Comparison of ENCODE assay signal across 9 cellular contexts in the genomic region with DNA sequence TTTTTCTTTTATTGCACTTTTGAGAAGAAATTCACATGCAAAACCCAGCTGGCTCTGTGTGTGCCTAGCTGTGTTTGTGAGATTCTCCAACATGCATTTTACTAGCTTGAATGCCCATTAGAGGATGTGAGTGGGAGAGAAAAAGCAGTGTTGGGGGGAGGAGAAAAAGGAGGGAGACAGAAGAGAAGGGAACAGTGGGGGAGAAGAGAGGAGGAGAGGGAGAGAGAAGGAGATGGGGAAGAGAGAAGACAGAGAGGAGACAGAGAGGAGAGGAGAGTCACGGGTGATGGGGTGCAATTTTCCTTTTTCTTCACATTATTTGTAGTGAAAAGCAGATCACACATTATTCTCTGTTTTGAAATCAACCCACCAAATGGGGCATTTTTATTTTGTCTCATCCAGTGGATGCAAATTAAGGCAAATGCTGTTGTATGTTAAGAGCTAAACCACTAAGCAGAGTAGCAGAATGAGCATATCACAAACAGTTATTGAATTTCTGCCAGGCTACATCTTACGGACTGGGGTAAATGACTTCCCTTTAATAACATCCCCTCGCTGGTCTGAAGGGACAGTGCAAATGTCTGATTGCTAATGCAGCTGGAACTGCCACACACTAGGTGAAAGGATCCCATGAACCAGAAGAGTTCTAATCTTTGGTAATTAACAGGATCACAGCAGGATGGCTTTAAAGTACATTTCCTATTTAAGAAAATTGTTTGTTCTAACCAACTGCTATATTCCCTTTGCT. TPM values are rescaled to one million over a fixed set of nuclear protein-coding genes. Genes with fewer than 3 reads are reported as not detected.
DNase-seq lines count a peak whose midpoint lies in the region; ATAC-seq lines count a peak whose summit lies in the region.
"Had no signal": no experiment of that assay in that cellular context is flagged by ENCODE, and none has a peak within 500 bp of the region (broad histone marks: within the 10 kb centered on the region; RNA-seq: fewer than 3 reads in every experiment).

No MANE protein-coding gene starts in this region.

- no peak overlapping the region for H4K91ac ChIP-seq in neuronal stem cell (ENCODE audit: low read depth, low read length, poor library complexity)

- no peak overlapping the region for H4K8ac ChIP-seq in neuronal stem cell (ENCODE audit: low read depth, low read length)

- no peak overlapping the region for H2BK5ac ChIP-seq in neuronal stem cell (ENCODE audit: low read length)

- peak overlapping the region; percentile 57 for H3K27ac Mint-ChIP-seq in central memory CD8-positive, alpha-beta T cell (ENCODE audit: low read depth)

- peaks cover 3% of the 10 kb centered on the region for H3K36me3 Mint-ChIP-seq in central memory CD8-positive, alpha-beta T cell (ENCODE audit: insufficient read depth)

- no peaks in the 10 kb centered on the region for H3K27me3 ChIP-seq in neuronal stem cell (ENCODE audit: control insufficient read depth in 3 of 3, insufficient read depth in 3 of 3, low read depth in 1 of 3, low read length in 3 of 3)

- H2AK5ac ChIP-seq in neuronal stem cell (ENCODE audit: low read depth, low read length): no peak overlapping the region

- H3K18ac ChIP-seq in neuronal stem cell (ENCODE audit: low read length): no peak overlapping the region

- WGBS in neuronal stem cell (ENCODE audit: extremely low coverage in 2 of 2, insufficient read length in 2 of 2, insufficient replicate concordance in 1 of 2), 2 donors: no CpG with 5 or more reads among the region's 3 CpGs

- peak overlapping the region; percentile 64 for H3K4me3 Mint-ChIP-seq in central memory CD8-positive, alpha-beta T cell

- no peaks in the 10 kb centered on the region for H3K79me1 ChIP-seq in neuronal stem cell (ENCODE audit: low read depth, low read length)

- no peaks in the 10 kb centered on the region for H3K27me3 Mint-ChIP-seq in central memory CD8-positive, alpha-beta T cell

- no peak overlapping the region for H3K14ac ChIP-seq in neuronal stem cell (ENCODE audit: low read length)

- H3K36me3 ChIP-seq in neuronal stem cell (replicated peaks in 1 of 2; ENCODE audit: control insufficient read depth in 2 of 2, insufficient read depth in 2 of 2, low read length in 2 of 2): no peaks in the 10 kb centered on the region

- no peak overlapping the region for H3K4ac ChIP-seq in neuronal stem cell (ENCODE audit: low read length)

- no peaks in the 10 kb centered on the region for H3K9me3 ChIP-seq in neuronal stem cell (replicated peaks in 1 of 2; ENCODE audit: control insufficient read depth in 2 of 2, insufficient read depth in 1 of 2, low read depth in 1 of 2, low read length in 2 of 2)

- peak overlapping the region; percentile 64 for H2AFZ ChIP-seq in neuronal stem cell (ENCODE audit: low read length)

- DNase-seq in NCI-H1105 (lab: John Stamatoyannopoulos, UW) (peak; percentile 50), neuronal stem cell (ENCODE audit: low spot score) (peak; percentile 51), GM19240 (ENCODE audit: insufficient read length, low spot score) (no peak)
- DNase-seq in central memory CD8-positive, alpha-beta T cell (ENCODE audit: low spot score in 2 of 2): no peak
- DNase-seq in activated effector memory CD4-positive, alpha-beta T cell treated with Interleukin-2 at 50 U/mL for 16 hours: no peak

- peak overlapping the region; percentile 34 for H3K27ac ChIP-seq in neuronal stem cell (replicated peaks; ENCODE audit: low read length)

- H2BK15ac ChIP-seq in neuronal stem cell (ENCODE audit: low read length): no peak overlapping the region

- ATAC-seq in GM18520 (IDR thresholded peaks at IDR 0.05; ENCODE audit: unreplicated experiment) (peak; percentile 29), GM18867 (IDR thresholded peaks at IDR 0.05; ENCODE audit: unreplicated experiment) (no peak), HG02840 (IDR thresholded peaks at IDR 0.05; ENCODE audit: low FRiP score, unreplicated experiment) (no peak)
- no peak for ATAC-seq in central memory CD8-positive, alpha-beta T cell (replicated peaks; ENCODE audit: extremely low read depth, poor library complexity, severe bottlenecking)
- ATAC-seq: HCT116 had no signal

- no peak overlapping the region for H2BK12ac ChIP-seq in neuronal stem cell (ENCODE audit: low read length)

- H2BK120ac ChIP-seq in neuronal stem cell (ENCODE audit: low read depth, low read length): no peak overlapping the region

- H3K4me1 ChIP-seq in neuronal stem cell (ENCODE audit: control insufficient read depth in 2 of 2, insufficient read depth in 1 of 2, low read depth in 1 of 2, low read length in 2 of 2): peaks cover 11 to 21% of the 10 kb centered on the region in 2 donors

- H3K9me3 Mint-ChIP-seq in central memory CD8-positive, alpha-beta T cell: no peaks in the 10 kb centered on the region

- no peak overlapping the region for H3K9ac ChIP-seq in neuronal stem cell (ENCODE audit: low read depth, low read length, poor library complexity)

- peaks cover 5% of the 10 kb centered on the region for H3K4me1 Mint-ChIP-seq in central memory CD8-positive, alpha-beta T cell

- peak overlapping the region; percentile 41 for H3K4me2 ChIP-seq in neuronal stem cell (ENCODE audit: insufficient read depth, low read length, poor library complexity, severe bottlenecking)

- H3K23ac ChIP-seq in neuronal stem cell (ENCODE audit: low read depth, low read length, poor library complexity): no peak overlapping the region

- H3K4me3 ChIP-seq in neuronal stem cell (ENCODE audit: low read length in 2 of 2): peak overlapping the region in 1 of 2 donors; percentile 59

RNA-seq across cellular contexts. Expression of gene LRRN3, which starts 0.9 kb away (rescaled TPM):
- 2.2 TPM for polyA plus RNA-seq in neuronal stem cell (2013, experiment 1 of 2)
- polyA plus RNA-seq in neuronal stem cell (2013, experiment 2 of 2): 2.0 TPM

Comparison
In these comparisons a context has a peak if more than half of its experiments do, and no peak if none do; other contexts are left out.
1. DNase-seq: peak in NCI-H1105 (single experiment) and neuronal stem cell (single experiment); none in central memory CD8-positive, alpha-beta T cell (0 of 2), activated effector memory CD4-positive, alpha-beta T cell treated with Interleukin-2 at 50 U/mL for 16 hours (single experiment) and GM19240 (single experiment).